Comparison of ENCODE assay signal across 4 cellular contexts in genomic region chr2:129956171-129956570, GRCh38. TPM values are rescaled to one million over a fixed set of nuclear protein-coding genes. Genes with fewer than 3 reads are reported as not detected.
"Had no signal": no experiment of that assay in that cellular context is flagged by ENCODE, and none has a peak within 500 bp of the region (broad histone marks: within the 10 kb centered on the region; RNA-seq: fewer than 3 reads in every experiment).

No MANE protein-coding gene starts in this region.

RNA-seq across cellular contexts. Expression of gene RAB6C, which starts 23.3 kb away (rescaled TPM):
- polyA plus RNA-seq: HepG2, IgD-negative memory B cell, IMR-90, K562 had no signal
